ENCODE assay signal across 13 cellular contexts in genomic region chr9:131179561-131180219, GRCh38. TPM values are rescaled to one million over a fixed set of nuclear protein-coding genes. Genes with fewer than 3 reads are reported as not detected.
DNase-seq lines count a peak whose midpoint lies in the region; ATAC-seq, FAIRE-seq and TF ChIP-seq lines count a peak whose summit lies in the region.
"Had no signal": no experiment of that assay in that cellular context is flagged by ENCODE, and none has a peak within 500 bp of the region (broad histone marks: within the 10 kb centered on the region; RNA-seq: fewer than 3 reads in every experiment).

No MANE protein-coding gene starts in this region.

- peak overlapping the region; percentile 98 for H3K27ac Mint-ChIP-seq in astrocyte (ENCODE audit: unreplicated experiment)
- H3K27ac Mint-ChIP-seq: activated T-cell treated with anti-CD3 and anti-CD28 coated beads, Interleukin-2, amount 50 U/mL, for 24 hours had no signal

- no peaks in the 10 kb centered on the region for H3K27me3 Mint-ChIP-seq in astrocyte (ENCODE audit: low read depth, unreplicated experiment)
- H3K27me3 Mint-ChIP-seq: activated T-cell treated with anti-CD3 and anti-CD28 coated beads, Interleukin-2, amount 50 U/mL, for 24 hours; CD4-positive, CD25-positive, alpha-beta regulatory T cell had no signal

- H3K27me3 ChIP-seq in astrocyte (ENCODE audit: insufficient read depth, low read length): no peaks in the 10 kb centered on the region

- peak overlapping the region; percentile 54 for H3K4me2 ChIP-seq in astrocyte (ENCODE audit: low read length)

- H3K4me3 Mint-ChIP-seq in astrocyte (ENCODE audit: unreplicated experiment): no peak overlapping the region
- H3K4me3 Mint-ChIP-seq: activated T-cell treated with anti-CD3 and anti-CD28 coated beads, Interleukin-2, amount 50 U/mL, for 24 hours; CD4-positive, CD25-positive, alpha-beta regulatory T cell had no signal

- H3K9me3 ChIP-seq in astrocyte (ENCODE audit: insufficient read depth, low read depth, low read length): no peaks in the 10 kb centered on the region

- H3K27ac ChIP-seq in astrocyte (ENCODE audit: low read depth, low read length): peak overlapping the region; percentile 77

- peaks cover 22% of the 10 kb centered on the region for H3K4me1 ChIP-seq in astrocyte (ENCODE audit: insufficient read depth, low read length)

- H3K9me3 Mint-ChIP-seq in astrocyte (ENCODE audit: unreplicated experiment): no peaks in the 10 kb centered on the region
- H3K9me3 Mint-ChIP-seq: activated T-cell treated with anti-CD3 and anti-CD28 coated beads, Interleukin-2, amount 50 U/mL, for 24 hours; CD4-positive, CD25-positive, alpha-beta regulatory T cell had no signal

- peaks cover 9% of the 10 kb centered on the region for H3K36me3 Mint-ChIP-seq in astrocyte (ENCODE audit: low read depth, unreplicated experiment)

- H3K9ac ChIP-seq in astrocyte (ENCODE audit: low read length): peak overlapping the region; percentile 60

- H3K36me3 ChIP-seq in astrocyte (ENCODE audit: insufficient read depth, low read length): peaks cover 25% of the 10 kb centered on the region

- no peak for ATAC-seq in GM18519 (IDR thresholded peaks at IDR 0.05; ENCODE audit: low FRiP score, unreplicated experiment)

- no peak overlapping the region for H3K4me3 ChIP-seq in astrocyte (ENCODE audit: insufficient read depth, low read depth, low read length)
- H3K4me3 ChIP-seq: lung had no signal

- no peak overlapping the region for H2AFZ ChIP-seq in astrocyte (ENCODE audit: low read depth, low read length)

- H3K4me1 Mint-ChIP-seq in astrocyte (ENCODE audit: low read depth, unreplicated experiment): peaks cover 29% of the 10 kb centered on the region

- peak; percentile 73 for DNase-seq in AG09319 (ENCODE audit: extremely low read depth, low read depth)
- DNase-seq in HT1080 (ENCODE audit: low read depth): peak; percentile 46
- DNase-seq in astrocyte (ENCODE audit: low read depth): peak; percentile 95
- peak; percentile 60 for DNase-seq in kidney tubule cell (ENCODE audit: low spot score)
- DNase-seq in D341Med (ENCODE audit: low spot score): no peak
- no peak for DNase-seq in middle frontal gyrus (ENCODE audit: extremely low spot score, low spot score)
- DNase-seq in NCI-H1436 (lab: John Stamatoyannopoulos, UW): no peak
- DNase-seq: activated T-cell treated with anti-CD3 and anti-CD28 coated beads, Interleukin-2, amount 50 U/mL, for 24 hours; CD4-positive, CD25-positive, alpha-beta regulatory T cell; effector CD4-positive, alpha-beta T cell; NCI-H1694 treated with DMSO at 0.1 percent for 48 hours had no signal

- TF ChIP-seq CTCF in AG09319 (IDR thresholded peaks at IDR 0.05; ENCODE audit: low read depth, low read length) (no peak), astrocyte (IDR thresholded peaks at IDR 0.05; ENCODE audit: insufficient read depth, low read depth, low read length) (no peak)

- H4K20me1 ChIP-seq in astrocyte (ENCODE audit: insufficient read depth, low read length): peaks cover 23% of the 10 kb centered on the region

- H3K79me2 ChIP-seq in astrocyte (ENCODE audit: insufficient read depth, low read length): no peaks in the 10 kb centered on the region

- peak; percentile 92 for FAIRE-seq in astrocyte (lab: Jason Lieb, UNC)

RNA-seq across cellular contexts. Expression of gene NUP214, which starts 54.3 kb away (rescaled TPM):
- total RNA-seq in HT1080 (2014; rRNA removed; shearing (Covaris generic)): 22.1 and 27.1 TPM in 2 replicates
- polyA plus RNA-seq in HT1080 (2015; cell fraction: cytosol; rRNA removed): 15.5 and 28.8 TPM in 2 replicates
- 61.7 and 63.0 TPM in 2 replicates for polyA plus RNA-seq in HT1080 (2015; cell fraction: nucleus; rRNA removed)
- 30.5 and 33.4 TPM in 2 replicates for total RNA-seq in astrocyte

Comparison
In these comparisons a context has a peak if more than half of its experiments do, and no peak if none do; other contexts are left out.
1. DNase-seq: peak in AG09319 (single experiment), HT1080 (single experiment), astrocyte (single experiment) and kidney tubule cell (single experiment); none in D341Med (single experiment), middle frontal gyrus (single experiment) and NCI-H1436 (single experiment).